1 cellular context compared by ENCODE assay signal in the genomic region with DNA sequence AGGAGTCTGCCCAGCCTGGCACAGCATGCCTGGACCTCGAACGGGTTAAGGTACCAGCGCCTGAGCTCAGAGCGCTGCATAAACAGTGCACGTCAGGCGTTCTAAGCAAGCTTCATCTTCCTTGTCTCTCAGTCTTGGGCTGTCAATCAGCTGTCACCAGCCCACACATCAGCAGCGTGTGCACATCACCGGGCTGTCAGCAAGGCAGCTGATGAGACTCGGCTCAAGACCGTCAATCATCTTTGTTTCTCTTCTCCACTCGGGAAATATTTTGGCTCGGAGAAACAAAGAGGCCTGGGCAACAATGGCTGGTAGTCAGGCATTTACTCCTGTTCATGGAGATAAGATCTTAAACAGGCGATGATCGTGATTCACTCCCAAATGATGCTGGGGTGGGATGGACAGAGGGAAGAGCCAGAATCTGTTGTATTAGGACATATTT.
TF ChIP-seq lines count a peak whose summit lies in the region.

No MANE protein-coding gene starts in this region.

TF ChIP-seq in SK-N-SH, 30 proteins besides CTCF, POLR2A, EP300 and RAD21 (continued from another document):
- TF ChIP-seq, protein P1, sequence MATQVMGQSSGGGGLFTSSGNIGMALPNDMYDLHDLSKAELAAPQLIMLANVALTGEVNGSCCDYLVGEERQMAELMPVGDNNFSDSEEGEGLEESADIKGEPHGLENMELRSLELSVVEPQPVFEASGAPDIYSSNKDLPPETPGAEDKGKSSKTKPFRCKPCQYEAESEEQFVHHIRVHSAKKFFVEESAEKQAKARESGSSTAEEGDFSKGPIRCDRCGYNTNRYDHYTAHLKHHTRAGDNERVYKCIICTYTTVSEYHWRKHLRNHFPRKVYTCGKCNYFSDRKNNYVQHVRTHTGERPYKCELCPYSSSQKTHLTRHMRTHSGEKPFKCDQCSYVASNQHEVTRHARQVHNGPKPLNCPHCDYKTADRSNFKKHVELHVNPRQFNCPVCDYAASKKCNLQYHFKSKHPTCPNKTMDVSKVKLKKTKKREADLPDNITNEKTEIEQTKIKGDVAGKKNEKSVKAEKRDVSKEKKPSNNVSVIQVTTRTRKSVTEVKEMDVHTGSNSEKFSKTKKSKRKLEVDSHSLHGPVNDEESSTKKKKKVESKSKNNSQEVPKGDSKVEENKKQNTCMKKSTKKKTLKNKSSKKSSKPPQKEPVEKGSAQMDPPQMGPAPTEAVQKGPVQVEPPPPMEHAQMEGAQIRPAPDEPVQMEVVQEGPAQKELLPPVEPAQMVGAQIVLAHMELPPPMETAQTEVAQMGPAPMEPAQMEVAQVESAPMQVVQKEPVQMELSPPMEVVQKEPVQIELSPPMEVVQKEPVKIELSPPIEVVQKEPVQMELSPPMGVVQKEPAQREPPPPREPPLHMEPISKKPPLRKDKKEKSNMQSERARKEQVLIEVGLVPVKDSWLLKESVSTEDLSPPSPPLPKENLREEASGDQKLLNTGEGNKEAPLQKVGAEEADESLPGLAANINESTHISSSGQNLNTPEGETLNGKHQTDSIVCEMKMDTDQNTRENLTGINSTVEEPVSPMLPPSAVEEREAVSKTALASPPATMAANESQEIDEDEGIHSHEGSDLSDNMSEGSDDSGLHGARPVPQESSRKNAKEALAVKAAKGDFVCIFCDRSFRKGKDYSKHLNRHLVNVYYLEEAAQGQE (IDR thresholded peaks at IDR 0.05; ENCODE audit: low read depth, low read length) = no peak
- no peak for TF ChIP-seq GABPA (IDR thresholded peaks at IDR 0.05; ENCODE audit: low read depth)
- peak; percentile 49; the same call in 1 of the 2 replicates for TF ChIP-seq YY1 (IDR thresholded peaks at IDR 0.05; ENCODE audit: low read depth)
- no peak for TF ChIP-seq RFX5 (IDR thresholded peaks at IDR 0.05; ENCODE audit: low read length)
- TF ChIP-seq NFIC (IDR thresholded peaks at IDR 0.05; ENCODE audit: borderline replicate concordance) = peak; percentile 82
- TF ChIP-seq JUND (IDR thresholded peaks at IDR 0.05) = peak; percentile 94
- TF ChIP-seq, protein P2, sequence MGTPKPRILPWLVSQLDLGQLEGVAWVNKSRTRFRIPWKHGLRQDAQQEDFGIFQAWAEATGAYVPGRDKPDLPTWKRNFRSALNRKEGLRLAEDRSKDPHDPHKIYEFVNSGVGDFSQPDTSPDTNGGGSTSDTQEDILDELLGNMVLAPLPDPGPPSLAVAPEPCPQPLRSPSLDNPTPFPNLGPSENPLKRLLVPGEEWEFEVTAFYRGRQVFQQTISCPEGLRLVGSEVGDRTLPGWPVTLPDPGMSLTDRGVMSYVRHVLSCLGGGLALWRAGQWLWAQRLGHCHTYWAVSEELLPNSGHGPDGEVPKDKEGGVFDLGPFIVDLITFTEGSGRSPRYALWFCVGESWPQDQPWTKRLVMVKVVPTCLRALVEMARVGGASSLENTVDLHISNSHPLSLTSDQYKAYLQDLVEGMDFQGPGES (IDR thresholded peaks at IDR 0.05; ENCODE audit: low read depth, low read length) = no peak
- no peak for TF ChIP-seq MXI1 (IDR thresholded peaks at IDR 0.05; ENCODE audit: low read depth, low read length)
- TF ChIP-seq TCF12 (IDR thresholded peaks at IDR 0.05) = peak; percentile 84
- peak; percentile 89 for TF ChIP-seq FOSL2 (IDR thresholded peaks at IDR 0.05; ENCODE audit: borderline replicate concordance, low read depth)
- no peak for TF ChIP-seq FOXJ3 (CRISPR knock-in tag; IDR thresholded peaks at IDR 0.05)
- TF ChIP-seq, protein P3, sequence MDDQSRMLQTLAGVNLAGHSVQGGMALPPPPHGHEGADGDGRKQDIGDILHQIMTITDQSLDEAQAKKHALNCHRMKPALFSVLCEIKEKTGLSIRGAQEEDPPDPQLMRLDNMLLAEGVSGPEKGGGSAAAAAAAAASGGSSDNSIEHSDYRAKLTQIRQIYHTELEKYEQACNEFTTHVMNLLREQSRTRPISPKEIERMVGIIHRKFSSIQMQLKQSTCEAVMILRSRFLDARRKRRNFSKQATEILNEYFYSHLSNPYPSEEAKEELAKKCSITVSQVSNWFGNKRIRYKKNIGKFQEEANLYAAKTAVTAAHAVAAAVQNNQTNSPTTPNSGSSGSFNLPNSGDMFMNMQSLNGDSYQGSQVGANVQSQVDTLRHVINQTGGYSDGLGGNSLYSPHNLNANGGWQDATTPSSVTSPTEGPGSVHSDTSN (IDR thresholded peaks at IDR 0.05) = peak; percentile 98
- peak; percentile 59; the same call in 1 of the 2 replicates for TF ChIP-seq RXRA (IDR thresholded peaks at IDR 0.05; ENCODE audit: borderline replicate concordance, low read depth)
- TF ChIP-seq SIN3A (IDR thresholded peaks at IDR 0.05; ENCODE audit: borderline replicate concordance, low read depth, low read length) = no peak
- TF ChIP-seq, protein P4, sequence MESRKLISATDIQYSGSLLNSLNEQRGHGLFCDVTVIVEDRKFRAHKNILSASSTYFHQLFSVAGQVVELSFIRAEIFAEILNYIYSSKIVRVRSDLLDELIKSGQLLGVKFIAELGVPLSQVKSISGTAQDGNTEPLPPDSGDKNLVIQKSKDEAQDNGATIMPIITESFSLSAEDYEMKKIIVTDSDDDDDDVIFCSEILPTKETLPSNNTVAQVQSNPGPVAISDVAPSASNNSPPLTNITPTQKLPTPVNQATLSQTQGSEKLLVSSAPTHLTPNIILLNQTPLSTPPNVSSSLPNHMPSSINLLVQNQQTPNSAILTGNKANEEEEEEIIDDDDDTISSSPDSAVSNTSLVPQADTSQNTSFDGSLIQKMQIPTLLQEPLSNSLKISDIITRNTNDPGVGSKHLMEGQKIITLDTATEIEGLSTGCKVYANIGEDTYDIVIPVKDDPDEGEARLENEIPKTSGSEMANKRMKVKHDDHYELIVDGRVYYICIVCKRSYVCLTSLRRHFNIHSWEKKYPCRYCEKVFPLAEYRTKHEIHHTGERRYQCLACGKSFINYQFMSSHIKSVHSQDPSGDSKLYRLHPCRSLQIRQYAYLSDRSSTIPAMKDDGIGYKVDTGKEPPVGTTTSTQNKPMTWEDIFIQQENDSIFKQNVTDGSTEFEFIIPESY (IDR thresholded peaks at IDR 0.05; ENCODE audit: borderline replicate concordance, low read depth) = 0 out of 2 replicates have a peak, but pooled peaks have one; percentile 16
- TF ChIP-seq CHD2 (IDR thresholded peaks at IDR 0.05; ENCODE audit: low read length, partially characterized antibody) = no peak
- no peak for TF ChIP-seq SMC3 (IDR thresholded peaks at IDR 0.05; ENCODE audit: low read depth, low read length)
- 0 out of 2 replicates have a peak, but pooled peaks have one; percentile 57 for TF ChIP-seq FOXM1 (IDR thresholded peaks at IDR 0.05; ENCODE audit: low read depth)
- no peak for TF ChIP-seq ELF1 (IDR thresholded peaks at IDR 0.05)
- TF ChIP-seq, protein P5, sequence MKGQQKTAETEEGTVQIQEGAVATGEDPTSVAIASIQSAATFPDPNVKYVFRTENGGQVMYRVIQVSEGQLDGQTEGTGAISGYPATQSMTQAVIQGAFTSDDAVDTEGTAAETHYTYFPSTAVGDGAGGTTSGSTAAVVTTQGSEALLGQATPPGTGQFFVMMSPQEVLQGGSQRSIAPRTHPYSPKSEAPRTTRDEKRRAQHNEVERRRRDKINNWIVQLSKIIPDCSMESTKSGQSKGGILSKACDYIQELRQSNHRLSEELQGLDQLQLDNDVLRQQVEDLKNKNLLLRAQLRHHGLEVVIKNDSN (IDR thresholded peaks at IDR 0.05; ENCODE audit: borderline replicate concordance, low read depth) = no peak
- no peak for TF ChIP-seq MEF2A (IDR thresholded peaks at IDR 0.05; ENCODE audit: borderline replicate concordance, low read depth)
- peak; percentile 73; the same call in 1 of the 2 replicates for TF ChIP-seq TEAD4 (IDR thresholded peaks at IDR 0.05; ENCODE audit: borderline replicate concordance, insufficient read depth)
- no peak for TF ChIP-seq POLR2AphosphoS5 (IDR thresholded peaks at IDR 0.05; ENCODE audit: low read depth, low read length)
- TF ChIP-seq RCOR1 (IDR thresholded peaks at IDR 0.05; ENCODE audit: low read length) = no peak
